In genomic region chr21:45074818-45075605, GRCh38 we compare ENCODE assay signal across 1 cellular context.
TF ChIP-seq lines count a peak whose summit lies in the region.

No MANE protein-coding gene starts in this region.

TF ChIP-seq in HepG2, 621 proteins besides CTCF, POLR2A, EP300 and RAD21 (continued from another document and continues in another):
- TF ChIP-seq, protein P1, sequence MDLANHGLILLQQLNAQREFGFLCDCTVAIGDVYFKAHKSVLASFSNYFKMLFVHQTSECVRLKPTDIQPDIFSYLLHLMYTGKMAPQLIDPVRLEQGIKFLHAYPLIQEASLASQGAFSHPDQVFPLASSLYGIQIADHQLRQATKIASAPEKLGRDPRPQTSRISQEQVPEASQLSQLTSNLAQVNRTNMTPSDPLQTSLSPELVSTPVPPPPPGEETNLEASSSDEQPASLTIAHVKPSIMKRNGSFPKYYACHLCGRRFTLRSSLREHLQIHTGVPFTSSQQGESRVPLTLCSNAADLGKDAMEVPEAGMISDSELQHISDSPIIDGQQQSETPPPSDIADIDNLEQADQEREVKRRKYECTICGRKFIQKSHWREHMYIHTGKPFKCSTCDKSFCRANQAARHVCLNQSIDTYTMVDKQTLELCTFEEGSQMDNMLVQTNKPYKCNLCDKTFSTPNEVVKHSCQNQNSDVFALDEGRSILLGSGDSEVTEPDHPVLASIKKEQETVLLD (CRISPR knock-in tag; IDR thresholded peaks at IDR 0.05; ENCODE audit: low read depth) = no peak
- TF ChIP-seq, protein P2, sequence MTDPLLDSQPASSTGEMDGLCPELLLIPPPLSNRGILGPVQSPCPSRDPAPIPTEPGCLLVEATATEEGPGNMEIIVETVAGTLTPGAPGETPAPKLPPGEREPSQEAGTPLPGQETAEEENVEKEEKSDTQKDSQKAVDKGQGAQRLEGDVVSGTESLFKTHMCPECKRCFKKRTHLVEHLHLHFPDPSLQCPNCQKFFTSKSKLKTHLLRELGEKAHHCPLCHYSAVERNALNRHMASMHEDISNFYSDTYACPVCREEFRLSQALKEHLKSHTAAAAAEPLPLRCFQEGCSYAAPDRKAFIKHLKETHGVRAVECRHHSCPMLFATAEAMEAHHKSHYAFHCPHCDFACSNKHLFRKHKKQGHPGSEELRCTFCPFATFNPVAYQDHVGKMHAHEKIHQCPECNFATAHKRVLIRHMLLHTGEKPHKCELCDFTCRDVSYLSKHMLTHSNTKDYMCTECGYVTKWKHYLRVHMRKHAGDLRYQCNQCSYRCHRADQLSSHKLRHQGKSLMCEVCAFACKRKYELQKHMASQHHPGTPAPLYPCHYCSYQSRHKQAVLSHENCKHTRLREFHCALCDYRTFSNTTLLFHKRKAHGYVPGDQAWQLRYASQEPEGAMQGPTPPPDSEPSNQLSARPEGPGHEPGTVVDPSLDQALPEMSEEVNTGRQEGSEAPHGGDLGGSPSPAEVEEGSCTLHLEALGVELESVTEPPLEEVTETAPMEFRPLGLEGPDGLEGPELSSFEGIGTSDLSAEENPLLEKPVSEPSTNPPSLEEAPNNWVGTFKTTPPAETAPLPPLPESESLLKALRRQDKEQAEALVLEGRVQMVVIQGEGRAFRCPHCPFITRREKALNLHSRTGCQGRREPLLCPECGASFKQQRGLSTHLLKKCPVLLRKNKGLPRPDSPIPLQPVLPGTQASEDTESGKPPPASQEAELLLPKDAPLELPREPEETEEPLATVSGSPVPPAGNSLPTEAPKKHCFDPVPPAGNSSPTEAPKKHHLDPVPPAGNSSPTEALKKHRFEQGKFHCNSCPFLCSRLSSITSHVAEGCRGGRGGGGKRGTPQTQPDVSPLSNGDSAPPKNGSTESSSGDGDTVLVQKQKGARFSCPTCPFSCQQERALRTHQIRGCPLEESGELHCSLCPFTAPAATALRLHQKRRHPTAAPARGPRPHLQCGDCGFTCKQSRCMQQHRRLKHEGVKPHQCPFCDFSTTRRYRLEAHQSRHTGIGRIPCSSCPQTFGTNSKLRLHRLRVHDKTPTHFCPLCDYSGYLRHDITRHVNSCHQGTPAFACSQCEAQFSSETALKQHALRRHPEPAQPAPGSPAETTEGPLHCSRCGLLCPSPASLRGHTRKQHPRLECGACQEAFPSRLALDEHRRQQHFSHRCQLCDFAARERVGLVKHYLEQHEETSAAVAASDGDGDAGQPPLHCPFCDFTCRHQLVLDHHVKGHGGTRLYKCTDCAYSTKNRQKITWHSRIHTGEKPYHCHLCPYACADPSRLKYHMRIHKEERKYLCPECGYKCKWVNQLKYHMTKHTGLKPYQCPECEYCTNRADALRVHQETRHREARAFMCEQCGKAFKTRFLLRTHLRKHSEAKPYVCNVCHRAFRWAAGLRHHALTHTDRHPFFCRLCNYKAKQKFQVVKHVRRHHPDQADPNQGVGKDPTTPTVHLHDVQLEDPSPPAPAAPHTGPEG (CRISPR knock-in tag; IDR thresholded peaks at IDR 0.05) = no peak
- no peak for TF ChIP-seq PTBP1 (IDR thresholded peaks at IDR 0.05; ENCODE audit: low read depth, low read length, poor library complexity, severe bottlenecking)
- no peak for TF ChIP-seq TEAD2 (CRISPR knock-in tag; IDR thresholded peaks at IDR 0.05)
- no peak for TF ChIP-seq ZEB1 (IDR thresholded peaks at IDR 0.05; ENCODE audit: insufficient replicate concordance, low read depth)
- no peak for TF ChIP-seq ZNF569 (CRISPR knock-in tag; IDR thresholded peaks at IDR 0.05; ENCODE audit: borderline replicate concordance)
- no peak for TF ChIP-seq ATAD3A (CRISPR knock-in tag; IDR thresholded peaks at IDR 0.05)
- no peak for TF ChIP-seq ZNF629 (CRISPR knock-in tag; conservative IDR thresholded peaks at IDR 0.05)
- no peak for TF ChIP-seq BRCA1 (CRISPR knock-in tag; IDR thresholded peaks at IDR 0.05)
- TF ChIP-seq ARID4A (CRISPR knock-in tag; IDR thresholded peaks at IDR 0.05; ENCODE audit: borderline replicate concordance) = peak; percentile 43; the same call in 1 of the 2 replicates
- no peak for TF ChIP-seq GPN1 (CRISPR knock-in tag; IDR thresholded peaks at IDR 0.05; ENCODE audit: borderline replicate concordance)
- TF ChIP-seq ZNF580 (CRISPR knock-in tag; IDR thresholded peaks at IDR 0.05; ENCODE audit: borderline replicate concordance, low read depth) = no peak
- TF ChIP-seq MXD3 (CRISPR knock-in tag; IDR thresholded peaks at IDR 0.05) = no peak
- TF ChIP-seq ZNF75D (CRISPR knock-in tag; IDR thresholded peaks at IDR 0.05; ENCODE audit: borderline replicate concordance) = no peak
- TF ChIP-seq SP5 (CRISPR knock-in tag; IDR thresholded peaks at IDR 0.05; ENCODE audit: borderline replicate concordance, low read depth) = no peak
- no peak for TF ChIP-seq MIXL1 (CRISPR knock-in tag; IDR thresholded peaks at IDR 0.05)
- TF ChIP-seq MXD1 (CRISPR knock-in tag; IDR thresholded peaks at IDR 0.05) = peak; percentile 64; the same call in 1 of the 2 replicates
- TF ChIP-seq, protein P3, sequence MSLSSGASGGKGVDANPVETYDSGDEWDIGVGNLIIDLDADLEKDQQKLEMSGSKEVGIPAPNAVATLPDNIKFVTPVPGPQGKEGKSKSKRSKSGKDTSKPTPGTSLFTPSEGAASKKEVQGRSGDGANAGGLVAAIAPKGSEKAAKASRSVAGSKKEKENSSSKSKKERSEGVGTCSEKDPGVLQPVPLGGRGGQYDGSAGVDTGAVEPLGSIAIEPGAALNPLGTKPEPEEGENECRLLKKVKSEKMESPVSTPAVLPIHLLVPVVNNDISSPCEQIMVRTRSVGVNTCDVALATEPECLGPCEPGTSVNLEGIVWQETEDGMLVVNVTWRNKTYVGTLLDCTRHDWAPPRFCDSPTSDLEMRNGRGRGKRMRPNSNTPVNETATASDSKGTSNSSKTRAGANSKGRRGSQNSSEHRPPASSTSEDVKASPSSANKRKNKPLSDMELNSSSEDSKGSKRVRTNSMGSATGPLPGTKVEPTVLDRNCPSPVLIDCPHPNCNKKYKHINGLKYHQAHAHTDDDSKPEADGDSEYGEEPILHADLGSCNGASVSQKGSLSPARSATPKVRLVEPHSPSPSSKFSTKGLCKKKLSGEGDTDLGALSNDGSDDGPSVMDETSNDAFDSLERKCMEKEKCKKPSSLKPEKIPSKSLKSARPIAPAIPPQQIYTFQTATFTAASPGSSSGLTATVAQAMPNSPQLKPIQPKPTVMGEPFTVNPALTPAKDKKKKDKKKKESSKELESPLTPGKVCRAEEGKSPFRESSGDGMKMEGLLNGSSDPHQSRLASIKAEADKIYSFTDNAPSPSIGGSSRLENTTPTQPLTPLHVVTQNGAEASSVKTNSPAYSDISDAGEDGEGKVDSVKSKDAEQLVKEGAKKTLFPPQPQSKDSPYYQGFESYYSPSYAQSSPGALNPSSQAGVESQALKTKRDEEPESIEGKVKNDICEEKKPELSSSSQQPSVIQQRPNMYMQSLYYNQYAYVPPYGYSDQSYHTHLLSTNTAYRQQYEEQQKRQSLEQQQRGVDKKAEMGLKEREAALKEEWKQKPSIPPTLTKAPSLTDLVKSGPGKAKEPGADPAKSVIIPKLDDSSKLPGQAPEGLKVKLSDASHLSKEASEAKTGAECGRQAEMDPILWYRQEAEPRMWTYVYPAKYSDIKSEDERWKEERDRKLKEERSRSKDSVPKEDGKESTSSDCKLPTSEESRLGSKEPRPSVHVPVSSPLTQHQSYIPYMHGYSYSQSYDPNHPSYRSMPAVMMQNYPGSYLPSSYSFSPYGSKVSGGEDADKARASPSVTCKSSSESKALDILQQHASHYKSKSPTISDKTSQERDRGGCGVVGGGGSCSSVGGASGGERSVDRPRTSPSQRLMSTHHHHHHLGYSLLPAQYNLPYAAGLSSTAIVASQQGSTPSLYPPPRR (CRISPR knock-in tag; IDR thresholded peaks at IDR 0.05; ENCODE audit: borderline replicate concordance) = no peak
- no peak for TF ChIP-seq RELA (CRISPR knock-in tag; IDR thresholded peaks at IDR 0.05)
- TF ChIP-seq AHR (CRISPR knock-in tag; IDR thresholded peaks at IDR 0.05) = no peak
- no peak for TF ChIP-seq ATF6 (CRISPR knock-in tag; conservative IDR thresholded peaks at IDR 0.05)
- 0 out of 2 replicates have a peak, but pooled peaks have one; percentile 36 for TF ChIP-seq MTA1 (CRISPR knock-in tag; IDR thresholded peaks at IDR 0.05; ENCODE audit: borderline replicate concordance)
- TF ChIP-seq ZNF430 (CRISPR knock-in tag; IDR thresholded peaks at IDR 0.05) = no peak
- TF ChIP-seq ZNF879 (CRISPR knock-in tag; IDR thresholded peaks at IDR 0.05) = no peak
- TF ChIP-seq, protein P4, sequence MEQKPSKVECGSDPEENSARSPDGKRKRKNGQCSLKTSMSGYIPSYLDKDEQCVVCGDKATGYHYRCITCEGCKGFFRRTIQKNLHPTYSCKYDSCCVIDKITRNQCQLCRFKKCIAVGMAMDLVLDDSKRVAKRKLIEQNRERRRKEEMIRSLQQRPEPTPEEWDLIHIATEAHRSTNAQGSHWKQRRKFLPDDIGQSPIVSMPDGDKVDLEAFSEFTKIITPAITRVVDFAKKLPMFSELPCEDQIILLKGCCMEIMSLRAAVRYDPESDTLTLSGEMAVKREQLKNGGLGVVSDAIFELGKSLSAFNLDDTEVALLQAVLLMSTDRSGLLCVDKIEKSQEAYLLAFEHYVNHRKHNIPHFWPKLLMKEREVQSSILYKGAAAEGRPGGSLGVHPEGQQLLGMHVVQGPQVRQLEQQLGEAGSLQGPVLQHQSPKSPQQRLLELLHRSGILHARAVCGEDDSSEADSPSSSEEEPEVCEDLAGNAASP (CRISPR knock-in tag; IDR thresholded peaks at IDR 0.05; ENCODE audit: borderline replicate concordance) = no peak
- no peak for TF ChIP-seq HOMEZ (CRISPR knock-in tag; IDR thresholded peaks at IDR 0.05; ENCODE audit: low read depth)
- TF ChIP-seq ZFY (CRISPR knock-in tag; IDR thresholded peaks at IDR 0.05) = peak; percentile 13; the same call in 1 of the 2 replicates
- TF ChIP-seq ZNF703 (CRISPR knock-in tag; IDR thresholded peaks at IDR 0.05; ENCODE audit: borderline replicate concordance) = no peak
- peak; percentile 71 for TF ChIP-seq AGO1 (IDR thresholded peaks at IDR 0.05; ENCODE audit: low read depth, low read length, poor library complexity, severe bottlenecking)
- TF ChIP-seq ATF7 (IDR thresholded peaks at IDR 0.05) = no peak
- no peak for TF ChIP-seq ATF7 (CRISPR knock-in tag; IDR thresholded peaks at IDR 0.05)
